1 cellular context compared by ENCODE assay signal in genomic region chr2:63851912-63852311, GRCh38.
TF ChIP-seq lines count a peak whose summit lies in the region.

No MANE protein-coding gene starts in this region.

TF ChIP-seq in WTC11, 78 proteins besides CTCF, POLR2A, EP300 and RAD21 (continued from another document):
- no peak for TF ChIP-seq ZNF532 (CRISPR knock-in tag; IDR thresholded peaks at IDR 0.05; ENCODE audit: borderline replicate concordance)
